ENCODE assay signal across 8 cellular contexts in the genomic region with DNA sequence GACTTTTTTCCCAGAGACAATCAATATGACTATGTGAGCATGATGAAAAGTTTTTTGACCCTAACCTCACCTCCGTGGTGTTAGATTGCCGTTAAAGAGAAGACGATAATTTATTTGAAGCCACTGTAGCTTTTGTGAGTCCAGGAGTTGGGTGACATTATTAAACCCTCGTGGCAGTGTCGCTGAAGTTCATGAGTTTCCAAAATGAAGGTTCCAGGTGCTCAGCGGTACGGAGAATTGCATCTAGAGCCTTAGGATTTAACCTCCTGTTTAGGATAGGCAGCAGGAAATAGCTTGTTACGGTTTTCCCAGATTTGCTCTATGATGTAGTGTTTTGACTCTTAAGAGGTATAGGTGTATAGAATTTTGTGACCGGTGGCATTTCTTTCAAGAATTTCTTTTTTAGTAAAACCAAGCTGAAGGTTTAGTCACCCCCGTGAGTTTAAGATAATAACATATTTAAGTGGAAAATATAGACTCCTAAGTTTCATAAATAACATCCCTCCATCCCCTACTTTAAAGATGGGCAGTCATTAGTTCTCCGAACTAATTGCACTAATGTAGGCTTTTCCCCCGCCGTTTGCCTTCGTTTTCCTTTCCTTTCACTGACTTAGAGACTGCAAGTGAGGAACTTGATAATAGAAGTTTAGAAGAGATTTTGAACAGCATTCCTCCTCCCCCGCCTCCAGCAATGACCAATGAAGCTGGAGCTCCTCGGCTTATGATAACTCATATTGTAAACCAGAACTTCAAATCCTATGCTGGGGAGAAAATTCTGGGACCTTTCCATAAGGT. TPM values are rescaled to one million over a fixed set of nuclear protein-coding genes. Genes with fewer than 3 reads are reported as not detected.
A peak's percentile ranks its signal among the peaks of the same experiment; 100 is the strongest.
DNase-seq lines count a peak whose midpoint lies in the region; TF ChIP-seq lines count a peak whose summit lies in the region.

No MANE protein-coding gene starts in this region.

- no peaks in the 10 kb centered on the region for H3K9me3 ChIP-seq in OCI-LY1 (ENCODE audit: low read length)

- no peaks in the 10 kb centered on the region for H3K9me3 Mint-ChIP-seq in mesothelial cell of epicardium

- no peak overlapping the region for H2AFZ ChIP-seq in ACC112 (ENCODE audit: low read length, unreplicated experiment)
- H2AFZ ChIP-seq in OCI-LY1 (ENCODE audit: low read length), result no peak overlapping the region

- no peaks in the 10 kb centered on the region for H3K9me2 ChIP-seq in OCI-LY1 (ENCODE audit: low read depth, low read length)

- peak overlapping the region; percentile 94 for H3K4me3 Mint-ChIP-seq in mesothelial cell of epicardium

- H3K4me2 ChIP-seq in OCI-LY1 (ENCODE audit: low read length), result peak overlapping the region; percentile 93

- H3K36me3 ChIP-seq in ACC112 (ENCODE audit: insufficient read depth, low read length) (peaks cover 36% of the 10 kb centered on the region), GM06990 (ENCODE audit: control insufficient read depth, insufficient read depth, low read length) (no peaks in the 10 kb centered on the region), OCI-LY1 (ENCODE audit: insufficient read depth, low read length) (peaks cover 68% of the 10 kb centered on the region)

- no peak for TF ChIP-seq CTCF in GM06990 (IDR thresholded peaks at IDR 0.05; ENCODE audit: insufficient read depth, low read length, poor library complexity, severe bottlenecking)
- TF ChIP-seq CTCF in OCI-LY1 (IDR thresholded peaks at IDR 0.05; ENCODE audit: low read length), result no peak
- no peak for TF ChIP-seq CTCF in mesothelial cell of epicardium (IDR thresholded peaks at IDR 0.05; ENCODE audit: unreplicated experiment)
- TF ChIP-seq CTCF in GM10248 (IDR thresholded peaks at IDR 0.05; ENCODE audit: control extremely low read depth, extremely low read depth, low read depth, missing control alignments), result no peak

- H3K4me3 ChIP-seq in ACC112 (ENCODE audit: low read depth, low read length), result peak overlapping the region; percentile 92
- peak overlapping the region; percentile 95 for H3K4me3 ChIP-seq in GM06990 (replicated peaks; ENCODE audit: low read depth, low read length)
- peak overlapping the region; percentile 84 for H3K4me3 ChIP-seq in OCI-LY1 (ENCODE audit: low read depth, low read length, poor library complexity, severe bottlenecking)

- H3K27me3 ChIP-seq in ACC112 (ENCODE audit: insufficient read depth, low read length), result no peaks in the 10 kb centered on the region
- H3K27me3 ChIP-seq in GM06990 (replicated peaks; ENCODE audit: control insufficient read depth, insufficient read depth, low read length), result no peaks in the 10 kb centered on the region
- no peaks in the 10 kb centered on the region for H3K27me3 ChIP-seq in OCI-LY1 (ENCODE audit: insufficient read depth, low read length)

- H3K9ac ChIP-seq in OCI-LY1 (ENCODE audit: low read length), result peak overlapping the region; percentile 90

- H4K20me1 ChIP-seq in OCI-LY1 (ENCODE audit: insufficient read depth, low read length), result no peaks in the 10 kb centered on the region; the same call in 1 of the 2 replicates

- H3K79me2 ChIP-seq in ACC112 (ENCODE audit: control insufficient read depth, insufficient read depth, low read length, unreplicated experiment) (peaks cover 94% of the 10 kb centered on the region), OCI-LY1 (ENCODE audit: insufficient read depth, low read length) (peaks cover 92% of the 10 kb centered on the region)

- DNase-seq in GM06990 (ENCODE audit: extremely low read depth, insufficient read length) (no peak), cerebellar cortex (ENCODE audit: low spot score) (peak; percentile 9), mesothelial cell of epicardium (ENCODE audit: low spot score in 2 of 2, unreplicated experiment in 2 of 2) (no peak), GM10248 (ENCODE audit: extremely low spot score) (no peak), hippocampal formation (lab: John Stamatoyannopoulos, UW) (no peak), NCI-H774 (lab: John Stamatoyannopoulos, UW) (no peak)

- no peaks in the 10 kb centered on the region for H3K27me3 Mint-ChIP-seq in mesothelial cell of epicardium (ENCODE audit: low read depth)

- POLR2A ChIA-PET in GM10248 (lab: Yijun Ruan, JAX), result no interaction called here

- no peaks in the 10 kb centered on the region for H3F3A ChIP-seq in OCI-LY1 (ENCODE audit: insufficient read depth, low read length)

- H3K27ac ChIP-seq in ACC112 (ENCODE audit: low read depth, low read length) (peak overlapping the region; percentile 87), OCI-LY1 (ENCODE audit: low read depth, low read length, poor library complexity, severe bottlenecking) (peak overlapping the region; percentile 89)

- H3K27ac Mint-ChIP-seq in mesothelial cell of epicardium, result peak overlapping the region; percentile 90

- CTCF ChIA-PET in GM10248 (lab: Yijun Ruan, JAX), result interaction anchor here (1.6 to 4.7 kb wide), 2 partner anchors 9 to 13 kb away, joined by 3 to 33 read pairs; no protein-coding TSS in a partner anchor

- peaks cover 2% of the 10 kb centered on the region for H3K36me3 Mint-ChIP-seq in mesothelial cell of epicardium

- H3K4me1 Mint-ChIP-seq in mesothelial cell of epicardium, result peaks cover 41% of the 10 kb centered on the region

- H3K4me1 ChIP-seq in ACC112 (ENCODE audit: control insufficient read depth, insufficient read depth, low read length, unreplicated experiment) (peaks cover 37% of the 10 kb centered on the region), OCI-LY1 (ENCODE audit: insufficient read depth, low read length, severe bottlenecking) (peaks cover 57% of the 10 kb centered on the region)

RNA-seq across cellular contexts. Expression of a gene that starts 2.0 kb away (rescaled TPM):
- total RNA-seq in mesothelial cell of epicardium, result 50.7 to 57.4 TPM (median 53.2 TPM) in 3 replicates

RNA-seq across cellular contexts. Expression of a gene that starts 2.5 kb away (rescaled TPM):
- total RNA-seq in mesothelial cell of epicardium, result 34.9 to 37.9 TPM (median 35.2 TPM) in 3 replicates

RNA-seq across cellular contexts. Expression of a gene that starts 48.1 kb away (rescaled TPM):
- 20.1 to 23.0 TPM (median 21.1 TPM) in 3 replicates for total RNA-seq in mesothelial cell of epicardium
